Comparison of ENCODE assay signal across 8 cellular contexts in genomic region chr1:240747907-240748306, GRCh38.
"Had no signal": no experiment of that assay in that cellular context is flagged by ENCODE, and none has a peak within 500 bp of the region (broad histone marks: within the 10 kb centered on the region; RNA-seq: fewer than 3 reads in every experiment).

No MANE protein-coding gene starts in this region.

- H3K4me2 ChIP-seq: KMS-11 had no signal

- FAIRE-seq: HepG2, HTR-8/SVneo, K562 had no signal

- H3K4me3 ChIP-seq: K562 had no signal

- ATAC-seq: HepG2, K562 had no signal

- H3K27ac ChIP-seq: HL-60, KMS-11 had no signal

- DNase-seq: IMR-90, KBM-7, KG1 had no signal
